15 cellular contexts compared by ENCODE assay signal in genomic region chr11:78857688-78858087, GRCh38.
DNase-seq lines count a peak whose midpoint lies in the region; ATAC-seq and TF ChIP-seq lines count a peak whose summit lies in the region.
"Had no signal": no experiment of that assay in that cellular context is flagged by ENCODE, and none has a peak within 500 bp of the region (broad histone marks: within the 10 kb centered on the region; RNA-seq: fewer than 3 reads in every experiment).

No MANE protein-coding gene starts in this region.

- POLR2A ChIA-PET in IMR-90 (lab: Charles Lee; ENCODE audit: unreplicated experiment) = no interaction called here
- POLR2A ChIA-PET in CD8-positive, alpha-beta T cell (lab: Charles Lee) = no interaction called here

- H3K36me3 ChIP-seq in IMR-90 (ENCODE audit: control insufficient read depth, insufficient read depth, low read length) (peaks cover 5% of the 10 kb centered on the region; the same call in 1 of the 2 replicates), mesenchymal stem cell (ENCODE audit: control insufficient read depth in 1 of 2, insufficient read depth in 2 of 2, low read depth in 1 of 2, low read length in 2 of 2) (peaks cover 0 to 8% of the 10 kb centered on the region in 2 experiments), SJCRH30 (no peaks in the 10 kb centered on the region), testis (ENCODE audit: low read depth, missing control alignments) (no peaks in the 10 kb centered on the region)
- H3K36me3 ChIP-seq in CD8-positive, alpha-beta T cell (ENCODE audit: insufficient read depth, low read length) = no peaks in the 10 kb centered on the region

- CTCF ChIA-PET in IMR-90 (lab: Yijun Ruan, JAX) = interaction anchor here (0.7 to 1.8 kb wide), 2 partner anchors 11 to 66 kb away, joined by 3 to 4 read pairs; no protein-coding TSS in a partner anchor
- CTCF ChIA-PET in CD8-positive, alpha-beta T cell (lab: Charles Lee) = no interaction called here

- H3K4me3 Mint-ChIP-seq in CD8-positive, alpha-beta T cell = no peak overlapping the region
- H3K4me3 Mint-ChIP-seq: CD4-positive, CD25-positive, alpha-beta regulatory T cell had no signal

- H2BK12ac ChIP-seq in mesenchymal stem cell (ENCODE audit: low read length in 2 of 2) = no peak overlapping the region

- H2BK5ac ChIP-seq in IMR-90 (ENCODE audit: low read depth, low read length, poor library complexity, severe bottlenecking) (no peak overlapping the region), mesenchymal stem cell (ENCODE audit: low read depth, low read length, poor library complexity, severe bottlenecking) (no peak overlapping the region)

- no peak overlapping the region for H4K91ac ChIP-seq in IMR-90 (ENCODE audit: insufficient read depth, low read depth, low read length)
- no peak overlapping the region for H4K91ac ChIP-seq in mesenchymal stem cell (ENCODE audit: low read length)

- no peak overlapping the region for H3K4ac ChIP-seq in IMR-90 (ENCODE audit: low read depth, low read length)
- H3K4ac ChIP-seq in mesenchymal stem cell (ENCODE audit: low read depth in 1 of 2, low read length in 2 of 2) = no peak overlapping the region

- H2AK5ac ChIP-seq in IMR-90 (ENCODE audit: low read depth, low read length) (no peak overlapping the region), mesenchymal stem cell (ENCODE audit: low read length, severe bottlenecking) (no peak overlapping the region)

- H3K4me3 ChIP-seq in IMR-90 (ENCODE audit: insufficient read depth, low read depth, low read length) (no peak overlapping the region), astrocyte of the cerebellum (ENCODE audit: low read depth, low read length) (no peak overlapping the region), mesenchymal stem cell (ENCODE audit: insufficient read depth in 1 of 2, low read depth in 1 of 2, low read length in 2 of 2) (no peak overlapping the region), SJCRH30 (no peak overlapping the region), testis (no peak overlapping the region)
- H3K4me3 ChIP-seq in CD8-positive, alpha-beta T cell (ENCODE audit: low read depth, low read length) = no peak overlapping the region

- H4K8ac ChIP-seq in IMR-90 (ENCODE audit: low read depth in 2 of 2, low read length in 2 of 2) = no peak overlapping the region
- no peak overlapping the region for H4K8ac ChIP-seq in mesenchymal stem cell (ENCODE audit: low read length)

- TF ChIP-seq RAD21 in IMR-90 (IDR thresholded peaks at IDR 0.05; ENCODE audit: low read length) = no peak

- H3K14ac ChIP-seq in IMR-90 (replicated peaks; ENCODE audit: low read depth, low read length) = no peak overlapping the region
- H3K14ac ChIP-seq in mesenchymal stem cell (ENCODE audit: low read length in 2 of 2) = no peak overlapping the region

- H3K4me2 ChIP-seq in IMR-90 (ENCODE audit: low read depth, low read length) (no peak overlapping the region), mesenchymal stem cell (ENCODE audit: low read length, poor library complexity, severe bottlenecking) (no peak overlapping the region)
- H3K4me2 ChIP-seq: KMS-11 had no signal

- intact Hi-C loops in IMR-90 (cut with micrococcal nuclease) (no loop called here), testis (cut with DNase I; ENCODE audit: low total_unique reads) (no loop called here)
- intact Hi-C loops in CD8-positive, alpha-beta T cell (cut with DNase I, micrococcal nuclease) = no loop called here

- dilution Hi-C loops in IMR-90 (cut with HindIII; ENCODE audit: low sequenced_read_pairs, unreplicated experiment) = no loop called here

- H2BK20ac ChIP-seq in IMR-90 (ENCODE audit: low read depth, low read length) = no peak overlapping the region

- H3K27ac Mint-ChIP-seq in CD8-positive, alpha-beta T cell = no peak overlapping the region
- H3K27ac Mint-ChIP-seq: CD4-positive, CD25-positive, alpha-beta regulatory T cell had no signal

- H3K9me3 Mint-ChIP-seq in CD8-positive, alpha-beta T cell = no peaks in the 10 kb centered on the region
- H3K9me3 Mint-ChIP-seq: CD4-positive, CD25-positive, alpha-beta regulatory T cell had no signal

- no peak overlapping the region for H2BK15ac ChIP-seq in IMR-90 (ENCODE audit: low read depth, low read length)
- H2BK15ac ChIP-seq in mesenchymal stem cell (ENCODE audit: low read depth, poor library complexity, severe bottlenecking) = no peak overlapping the region

- in situ Hi-C loops in IMR-90 (cut with MboI; ENCODE audit: low sequenced_read_pairs) (no loop called here), astrocyte of the cerebellum (cut with HindIII; ENCODE audit: low sequenced_read_pairs) (no loop called here)

- H3K9me1 ChIP-seq in IMR-90 (ENCODE audit: insufficient read depth, low read length) = no peaks in the 10 kb centered on the region

- H3K4me1 Mint-ChIP-seq in CD8-positive, alpha-beta T cell (ENCODE audit: low read depth) = no peaks in the 10 kb centered on the region
- H3K4me1 Mint-ChIP-seq: CD4-positive, CD25-positive, alpha-beta regulatory T cell had no signal

- peak; percentile 15; the same call in 1 of the 2 replicates for ATAC-seq in IMR-90 (ENCODE audit: low read depth)
- ATAC-seq in CD8-positive, alpha-beta T cell = no peak

- TF ChIP-seq CTCF in IMR-90 (conservative IDR thresholded peaks at IDR 0.05; ENCODE audit: low read depth, low read length) = no peak
- no peak for TF ChIP-seq CTCF in astrocyte of the cerebellum (IDR thresholded peaks at IDR 0.05; ENCODE audit: low read depth, low read length, missing control alignments)
- TF ChIP-seq CTCF in CD8-positive, alpha-beta T cell (IDR thresholded peaks at IDR 0.05) = no peak
- no peak for TF ChIP-seq CTCF in testis (IDR thresholded peaks at IDR 0.05)

- H2AFZ ChIP-seq in IMR-90 (replicated peaks; ENCODE audit: low read length, poor library complexity) = no peak overlapping the region
- no peak overlapping the region for H2AFZ ChIP-seq in mesenchymal stem cell (ENCODE audit: low read depth, low read length)

- H3K27me3 ChIP-seq in IMR-90 (ENCODE audit: control insufficient read depth, insufficient read depth, low read length) (no peaks in the 10 kb centered on the region), mesenchymal stem cell (ENCODE audit: control insufficient read depth in 1 of 2, insufficient read depth in 1 of 2, low read length in 2 of 2) (no peaks in the 10 kb centered on the region), SJCRH30 (no peaks in the 10 kb centered on the region), testis (no peaks in the 10 kb centered on the region)
- H3K27me3 ChIP-seq in CD8-positive, alpha-beta T cell (ENCODE audit: insufficient read depth, low read length) = no peaks in the 10 kb centered on the region

- no peaks in the 10 kb centered on the region for H3K36me3 Mint-ChIP-seq in CD8-positive, alpha-beta T cell
- H3K36me3 Mint-ChIP-seq: CD4-positive, CD25-positive, alpha-beta regulatory T cell had no signal

- no peaks in the 10 kb centered on the region for H4K20me1 ChIP-seq in IMR-90 (ENCODE audit: insufficient read depth, low read length)

- no peak overlapping the region for H3K18ac ChIP-seq in IMR-90 (ENCODE audit: low read depth, low read length)
- no peak overlapping the region for H3K18ac ChIP-seq in mesenchymal stem cell (ENCODE audit: low read depth in 1 of 2, low read length in 2 of 2)

- no peak overlapping the region for H3K56ac ChIP-seq in IMR-90 (ENCODE audit: extremely low read depth, insufficient read depth, low read length)

- H3K9me3 ChIP-seq in IMR-90 (ENCODE audit: control insufficient read depth, insufficient read depth, low read length) = no peaks in the 10 kb centered on the region
- no peaks in the 10 kb centered on the region for H3K9me3 ChIP-seq in mesenchymal stem cell (ENCODE audit: control insufficient read depth, low read length)
- H3K9me3 ChIP-seq in SJCRH30 (replicated peaks) = no peaks in the 10 kb centered on the region
- no peaks in the 10 kb centered on the region for H3K9me3 ChIP-seq in CD8-positive, alpha-beta T cell (ENCODE audit: low read length)
- H3K9me3 ChIP-seq in testis = no peaks in the 10 kb centered on the region

- no peak overlapping the region for H3K9ac ChIP-seq in IMR-90 (ENCODE audit: low read depth, low read length)
- no peak overlapping the region for H3K9ac ChIP-seq in mesenchymal stem cell (ENCODE audit: low read length)
- H3K9ac ChIP-seq: KMS-11 had no signal

- no peak overlapping the region for H2AK9ac ChIP-seq in IMR-90 (replicated peaks; ENCODE audit: low read depth, low read length, poor library complexity)

- H3K4me1 ChIP-seq in IMR-90 (ENCODE audit: control insufficient read depth, insufficient read depth, low read length) (peaks cover 8% of the 10 kb centered on the region; the same call in 1 of the 2 replicates), mesenchymal stem cell (ENCODE audit: control insufficient read depth, insufficient read depth, low read depth, low read length) (no peaks in the 10 kb centered on the region), SJCRH30 (no peaks in the 10 kb centered on the region), testis (no peaks in the 10 kb centered on the region)
- no peaks in the 10 kb centered on the region for H3K4me1 ChIP-seq in CD8-positive, alpha-beta T cell (ENCODE audit: insufficient read depth, low read length)

- no peak overlapping the region for H4K5ac ChIP-seq in IMR-90 (ENCODE audit: low read depth, low read length)

- TF ChIP-seq POLR2A in IMR-90 (IDR thresholded peaks at IDR 0.05; ENCODE audit: low read depth, low read length) = no peak
- no peak for TF ChIP-seq POLR2A in testis (IDR thresholded peaks at IDR 0.05)

- H3K23ac ChIP-seq in IMR-90 (ENCODE audit: low read depth, low read length) (no peak overlapping the region), mesenchymal stem cell (ENCODE audit: low read length in 2 of 2) (no peak overlapping the region)

- no TSS peak for BruUV-seq in IMR-90 (replicated peaks; lab: Mats Ljungman, UMichigan)

- H3K27me3 Mint-ChIP-seq in CD8-positive, alpha-beta T cell (ENCODE audit: low read depth) = peaks cover 9% of the 10 kb centered on the region
- H3K27me3 Mint-ChIP-seq: CD4-positive, CD25-positive, alpha-beta regulatory T cell had no signal

- H3K27ac ChIP-seq in IMR-90 (ENCODE audit: insufficient read depth, low read length) = no peak overlapping the region
- no peak overlapping the region for H3K27ac ChIP-seq in mesenchymal stem cell (ENCODE audit: low read length, poor library complexity, severe bottlenecking)
- peak overlapping the region; percentile 1 for H3K27ac ChIP-seq in temporal lobe (ENCODE audit: low read depth, low read length)
- no peak overlapping the region for H3K27ac ChIP-seq in SJCRH30
- H3K27ac ChIP-seq in CD8-positive, alpha-beta T cell (ENCODE audit: low read depth, low read length) = no peak overlapping the region
- no peak overlapping the region for H3K27ac ChIP-seq in testis
- H3K27ac ChIP-seq: KMS-11 had no signal

- H3K79me1 ChIP-seq in IMR-90 (ENCODE audit: low read depth in 1 of 2, low read length in 2 of 2) (no peaks in the 10 kb centered on the region), mesenchymal stem cell (replicated peaks; ENCODE audit: low read length, poor library complexity, severe bottlenecking) (no peaks in the 10 kb centered on the region)

- H2BK120ac ChIP-seq in IMR-90 (ENCODE audit: low read depth, low read length) (no peak overlapping the region), mesenchymal stem cell (ENCODE audit: low read depth, low read length) (no peak overlapping the region)

- WGBS in IMR-90 (ENCODE audit: extremely low coverage in 2 of 2, insufficient read length in 1 of 2), 2 experiments = no CpG with 5 or more reads among the region's 2 CpGs
- no CpG with 5 or more reads among the region's 2 CpGs for whole genome bisulfite sequencing in mesenchymal stem cell
- 80 to 89% methylated on average over 2 of the region's 2 CpGs for WGBS in testis, 2 donors

- DNase-seq in IMR-90 (peak; percentile 45), astrocyte of the cerebellum (ENCODE audit: low read depth) (peak; percentile 29), mesenchymal stem cell (peak; percentile 15), SJCRH30 (no peak), testis (no peak)
- no peak for DNase-seq in CD8-positive, alpha-beta T cell
- DNase-seq: Calu3; CD4-positive, CD25-positive, alpha-beta regulatory T cell; NCI-H1092; NCI-H345; NCI-H69; NK-92 treated with Interleukin-12 subunit alpha and Interleukin-12 subunit beta, amount 100 ng/mL, for 24 hours; OCI-M1 had no signal

Comparison
In these comparisons a context has a peak if more than half of its experiments do, and no peak if none do; other contexts are left out.
1. DNase-seq: peak in IMR-90 (single experiment), astrocyte of the cerebellum (single experiment) and mesenchymal stem cell (single experiment); none in SJCRH30 (0 of 2), CD8-positive, alpha-beta T cell (0 of 7) and testis (single experiment).